1 cellular context compared by ENCODE assay signal in genomic region chr11:69972351-69972802, GRCh38.
TF ChIP-seq lines count a peak whose summit lies in the region.

No MANE protein-coding gene starts in this region.

TF ChIP-seq in GM12878, 131 proteins besides CTCF, POLR2A, EP300 and RAD21 (continued from another document):
- TF ChIP-seq CREM (IDR thresholded peaks at IDR 0.05; ENCODE audit: low read depth) (no peak), ZNF217 (IDR thresholded peaks at IDR 0.05) (no peak), ZBTB11 (CRISPR knock-in tag; IDR thresholded peaks at IDR 0.05) (no peak), CREB1 (IDR thresholded peaks at IDR 0.05; ENCODE audit: low read depth) (no peak), TCF12 (IDR thresholded peaks at IDR 0.05; ENCODE audit: low read depth, low read length) (no peak), PAX5 (IDR thresholded peaks at IDR 0.05; ENCODE audit: borderline replicate concordance, low read depth, low read length) (no peak)
- TF ChIP-seq, protein P1, sequence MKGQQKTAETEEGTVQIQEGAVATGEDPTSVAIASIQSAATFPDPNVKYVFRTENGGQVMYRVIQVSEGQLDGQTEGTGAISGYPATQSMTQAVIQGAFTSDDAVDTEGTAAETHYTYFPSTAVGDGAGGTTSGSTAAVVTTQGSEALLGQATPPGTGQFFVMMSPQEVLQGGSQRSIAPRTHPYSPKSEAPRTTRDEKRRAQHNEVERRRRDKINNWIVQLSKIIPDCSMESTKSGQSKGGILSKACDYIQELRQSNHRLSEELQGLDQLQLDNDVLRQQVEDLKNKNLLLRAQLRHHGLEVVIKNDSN (IDR thresholded peaks at IDR 0.05; ENCODE audit: borderline replicate concordance, extremely low read length, insufficient read depth, low read depth, low read length) = no peak
- TF ChIP-seq, protein P2, sequence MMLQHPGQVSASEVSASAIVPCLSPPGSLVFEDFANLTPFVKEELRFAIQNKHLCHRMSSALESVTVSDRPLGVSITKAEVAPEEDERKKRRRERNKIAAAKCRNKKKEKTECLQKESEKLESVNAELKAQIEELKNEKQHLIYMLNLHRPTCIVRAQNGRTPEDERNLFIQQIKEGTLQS (IDR thresholded peaks at IDR 0.05; ENCODE audit: borderline replicate concordance, extremely low read depth, low read depth, low read length) = no peak
- TF ChIP-seq, protein P3, sequence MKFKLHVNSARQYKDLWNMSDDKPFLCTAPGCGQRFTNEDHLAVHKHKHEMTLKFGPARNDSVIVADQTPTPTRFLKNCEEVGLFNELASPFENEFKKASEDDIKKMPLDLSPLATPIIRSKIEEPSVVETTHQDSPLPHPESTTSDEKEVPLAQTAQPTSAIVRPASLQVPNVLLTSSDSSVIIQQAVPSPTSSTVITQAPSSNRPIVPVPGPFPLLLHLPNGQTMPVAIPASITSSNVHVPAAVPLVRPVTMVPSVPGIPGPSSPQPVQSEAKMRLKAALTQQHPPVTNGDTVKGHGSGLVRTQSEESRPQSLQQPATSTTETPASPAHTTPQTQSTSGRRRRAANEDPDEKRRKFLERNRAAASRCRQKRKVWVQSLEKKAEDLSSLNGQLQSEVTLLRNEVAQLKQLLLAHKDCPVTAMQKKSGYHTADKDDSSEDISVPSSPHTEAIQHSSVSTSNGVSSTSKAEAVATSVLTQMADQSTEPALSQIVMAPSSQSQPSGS (IDR thresholded peaks at IDR 0.05; ENCODE audit: low read length) = no peak
- TF ChIP-seq, protein P4, sequence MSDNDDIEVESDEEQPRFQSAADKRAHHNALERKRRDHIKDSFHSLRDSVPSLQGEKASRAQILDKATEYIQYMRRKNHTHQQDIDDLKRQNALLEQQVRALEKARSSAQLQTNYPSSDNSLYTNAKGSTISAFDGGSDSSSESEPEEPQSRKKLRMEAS (IDR thresholded peaks at IDR 0.05; ENCODE audit: low read depth, low read length) = no peak
